Comparison of ENCODE assay signal across 27 cellular contexts in the genomic region with DNA sequence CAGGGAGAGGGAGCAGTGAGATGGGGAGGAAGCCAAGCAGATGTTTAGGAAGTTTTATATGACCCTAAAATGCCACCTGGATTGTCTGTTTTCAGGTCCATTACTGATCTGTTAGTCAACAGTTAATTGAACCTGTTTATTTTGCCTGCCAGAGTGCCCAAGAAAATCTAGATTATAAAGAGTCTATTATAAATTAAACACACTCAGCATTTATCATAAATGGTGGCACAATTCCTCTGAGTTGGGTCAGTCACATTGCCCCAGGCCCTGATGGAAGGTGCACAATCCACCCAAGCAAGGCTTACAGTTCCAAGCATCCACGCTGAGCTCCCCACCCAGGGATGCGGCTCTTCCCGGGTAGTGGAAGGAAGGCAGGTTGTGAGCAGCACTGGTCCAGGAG. TPM values are rescaled to one million over a fixed set of nuclear protein-coding genes. Genes with fewer than 3 reads are reported as not detected.
DNase-seq lines count a peak whose midpoint lies in the region; ATAC-seq, FAIRE-seq and TF ChIP-seq lines count a peak whose summit lies in the region.
"Had no signal": no experiment of that assay in that cellular context is flagged by ENCODE, and none has a peak within 500 bp of the region (broad histone marks: within the 10 kb centered on the region; RNA-seq: fewer than 3 reads in every experiment).

No MANE protein-coding gene starts in this region.

- FAIRE-seq in K562 (lab: Jason Lieb, UNC), result no peak
- FAIRE-seq: A204.1, GM12891, GM18507, GM19239, H1 had no signal

- CTCF ChIA-PET in K562 (lab: Yijun Ruan, JAX; ENCODE audit: low intra/inter-chr PET ratio), result no interaction called here

- H3K27me3 Mint-ChIP-seq in neural progenitor cell (ENCODE audit: insufficient read depth, low read depth), result peaks cover 14% of the 10 kb centered on the region

- no peak for TF ChIP-seq EP300 in K562 (IDR thresholded peaks at IDR 0.05; ENCODE audit: low read length)

- H3F3A ChIP-seq in neural progenitor cell (ENCODE audit: low read depth), result no peaks in the 10 kb centered on the region

- no peak for ATAC-seq in Right ventricle myocardium inferior
- ATAC-seq in heart left ventricle, result no peak
- ATAC-seq in K562, result no peak

- peaks cover 31% of the 10 kb centered on the region for H3K4me1 Mint-ChIP-seq in neural progenitor cell
- H3K4me1 Mint-ChIP-seq: CD4-positive, alpha-beta memory T cell had no signal

- intact Hi-C loops in Right ventricle myocardium inferior (cut with DNase I), result no loop called here
- intact Hi-C loops in heart left ventricle (cut with DNase I), result no loop called here
- intact Hi-C loops in K562 (cut with micrococcal nuclease), result loop anchor here (5.0 kb wide), 1 partner anchor 52 kb away; a partner anchor contains a TSS

- TF ChIP-seq POLR2A in heart left ventricle (IDR thresholded peaks at IDR 0.05), result no peak
- TF ChIP-seq POLR2A in K562 (conservative IDR thresholded peaks at IDR 0.05), result no peak

- H3K4me2 ChIP-seq in K562 (ENCODE audit: insufficient read depth, low read length) (no peak overlapping the region), neural progenitor cell (no peak overlapping the region)
- H3K4me2 ChIP-seq: BLaER1 treated with 17β-estradiol and CSF1 and Interleukin-3, amounts not matched to agents 10 nM and 100 nM had no signal

- H3K9me3 ChIP-seq in heart left ventricle (no peaks in the 10 kb centered on the region), K562 (replicated peaks; ENCODE audit: control insufficient read depth, insufficient read depth, low read depth, low read length) (no peaks in the 10 kb centered on the region), neural progenitor cell (ENCODE audit: low read depth) (no peaks in the 10 kb centered on the region)
- H3K9me3 ChIP-seq: BE2C; BLaER1 treated with 17β-estradiol and CSF1 and Interleukin-3, amounts not matched to agents 10 nM and 100 nM had no signal

- DNase-seq in Right ventricle myocardium inferior (ENCODE audit: missing footprints), result peak; percentile 33
- DNase-seq in heart left ventricle, result no peak
- DNase-seq in K562 (ENCODE audit: extremely low read depth in 1 of 4, low spot score in 3 of 4), result no peak
- DNase-seq in islet precursor cell, result peak; percentile 16
- no peak for DNase-seq in NCI-H69 (lab: John Stamatoyannopoulos, UW)
- DNase-seq in GM19238 (ENCODE audit: insufficient read length, low spot score), result no peak
- no peak for DNase-seq in neural progenitor cell (ENCODE audit: low spot score)
- DNase-seq: ACHN; AML-193; BE2C; Calu3; CD4-positive, alpha-beta memory T cell; COR-L47; DMS53; DMS79 treated with DMSO at 0.1 percent for 48 hours; GF-D8; GM23248; H7; HCEC 1CT had no signal

- no peak overlapping the region for H3K27ac Mint-ChIP-seq in neural progenitor cell
- H3K27ac Mint-ChIP-seq: CD4-positive, alpha-beta memory T cell had no signal

- H3K4me1 ChIP-seq in heart left ventricle (no peaks in the 10 kb centered on the region), K562 (replicated peaks in 1 of 2; ENCODE audit: control insufficient read depth in 2 of 2, insufficient read depth in 2 of 2, low read length in 2 of 2) (peaks cover 0 to 5% of the 10 kb centered on the region in 2 experiments; a peak in 2 of 5 replicates), neural progenitor cell (no peaks in the 10 kb centered on the region)
- H3K4me1 ChIP-seq: BE2C had no signal

- no peak overlapping the region for H2AFZ ChIP-seq in K562 (ENCODE audit: low read depth, low read length)
- no peak overlapping the region for H2AFZ ChIP-seq in neural progenitor cell (replicated peaks)
- H2AFZ ChIP-seq: GM23248 had no signal

- no peaks in the 10 kb centered on the region; the same call in 1 of the 2 replicates for H4K20me1 ChIP-seq in K562 (replicated peaks; ENCODE audit: control insufficient read depth, insufficient read depth, low read length)
- H4K20me1 ChIP-seq in neural progenitor cell (ENCODE audit: low read depth), result no peaks in the 10 kb centered on the region
- H4K20me1 ChIP-seq: BLaER1 treated with 17β-estradiol and CSF1 and Interleukin-3, amounts not matched to agents 10 nM and 100 nM had no signal

- TF ChIP-seq CTCF in heart left ventricle (IDR thresholded peaks at IDR 0.05) (no peak), K562 (IDR thresholded peaks at IDR 0.05 in 2 of 3, conservative IDR thresholded peaks at IDR 0.05 in 1 of 3; ENCODE audit: insufficient read depth in 2 of 3, low read depth in 1 of 3, low read length in 3 of 3) (no peak), neural progenitor cell (IDR thresholded peaks at IDR 0.05) (no peak)

- POLR2A ChIA-PET in K562 (lab: Yijun Ruan, JAX), result interaction anchor here (0.6 kb wide), 2 partner anchors 63 to 458 kb away, joined by 3 read pairs; no protein-coding TSS in a partner anchor

- 86 to 95% (median 89%) methylated on average over 1 to 3 of the region's 3 CpGs for WGBS in heart left ventricle, 4 donors
- 0% methylated on average over 3 of the region's 3 CpGs for WGBS in K562 (ENCODE audit: insufficient coverage, low coverage, missing lambda C conversion rate)

- no peaks in the 10 kb centered on the region for H3K36me3 Mint-ChIP-seq in neural progenitor cell
- H3K36me3 Mint-ChIP-seq: CD4-positive, alpha-beta memory T cell had no signal

- no peak overlapping the region for H3K4me3 Mint-ChIP-seq in neural progenitor cell
- H3K4me3 Mint-ChIP-seq: CD4-positive, alpha-beta memory T cell had no signal

- H3K9ac ChIP-seq in K562 (ENCODE audit: insufficient read depth in 1 of 2, low read depth in 2 of 2, low read length in 2 of 2) (no peak overlapping the region), neural progenitor cell (no peak overlapping the region)
- H3K9ac ChIP-seq: BLaER1 treated with 17β-estradiol and CSF1 and Interleukin-3, amounts not matched to agents 10 nM and 100 nM; GM23248 had no signal

- H3K27ac ChIP-seq in heart left ventricle, result no peak overlapping the region
- no peak overlapping the region for H3K27ac ChIP-seq in K562 (ENCODE audit: extremely low read depth, low read depth, low read length)
- no peak overlapping the region for H3K27ac ChIP-seq in neural progenitor cell
- H3K27ac ChIP-seq: 22Rv1; BLaER1 treated with 17β-estradiol and CSF1 and Interleukin-3, amounts not matched to agents 10 nM and 100 nM; GM23248 had no signal

- H3K79me2 ChIP-seq in K562 (ENCODE audit: control insufficient read depth, insufficient read depth, low read length) (no peaks in the 10 kb centered on the region), neural progenitor cell (ENCODE audit: low read depth) (no peaks in the 10 kb centered on the region)

- no peak for TF ChIP-seq RAD21 in K562 (CRISPR knock-in tag; conservative IDR thresholded peaks at IDR 0.05 in 1 of 2, IDR thresholded peaks at IDR 0.05 in 1 of 2)

- H3K9me1 ChIP-seq in K562 (ENCODE audit: control insufficient read depth, insufficient read depth, low read length), result no peaks in the 10 kb centered on the region

- in situ Hi-C loops in K562 (cut with MboI), result no loop called here

- H3K36me3 ChIP-seq in heart left ventricle (no peaks in the 10 kb centered on the region), K562 (ENCODE audit: control insufficient read depth, insufficient read depth, low read length) (no peaks in the 10 kb centered on the region), neural progenitor cell (no peaks in the 10 kb centered on the region)
- H3K36me3 ChIP-seq: BE2C; BLaER1 treated with 17β-estradiol and CSF1 and Interleukin-3, amounts not matched to agents 10 nM and 100 nM had no signal

- BruUV-seq in K562 (replicated peaks; lab: Mats Ljungman, UMichigan), result no TSS peak

- H3K9me3 Mint-ChIP-seq in neural progenitor cell, result no peaks in the 10 kb centered on the region
- H3K9me3 Mint-ChIP-seq: CD4-positive, alpha-beta memory T cell had no signal

- peaks cover 0 to 9% (median 0%) of the 10 kb centered on the region in 9 donors for H3K27me3 ChIP-seq in heart left ventricle
- peaks cover 49 to 70% of the 10 kb centered on the region in 2 experiments for H3K27me3 ChIP-seq in K562 (ENCODE audit: control insufficient read depth in 2 of 2, insufficient read depth in 2 of 2, low read length in 2 of 2)
- no peaks in the 10 kb centered on the region for H3K27me3 ChIP-seq in neural progenitor cell
- H3K27me3 ChIP-seq: BLaER1 treated with 17β-estradiol and CSF1 and Interleukin-3, amounts not matched to agents 10 nM and 100 nM had no signal

- H3K4me3 ChIP-seq in heart left ventricle, result no peak overlapping the region
- no peak overlapping the region for H3K4me3 ChIP-seq in K562
- no peak overlapping the region for H3K4me3 ChIP-seq in neural progenitor cell
- H3K4me3 ChIP-seq: BLaER1 treated with 17β-estradiol and CSF1 and Interleukin-3, amounts not matched to agents 10 nM and 100 nM; GM23248 had no signal

RNA-seq across cellular contexts. Expression of a gene that starts 21.4 kb away (rescaled TPM):
- total RNA-seq in Right ventricle myocardium inferior (1.4 TPM), heart left ventricle (1 to 10 TPM in 6 of 9 donors, under 1 TPM in 3; 0.72 to 1.8 (median 1.3) TPM), K562 (2014; rRNA removed) (0.57 TPM in 1 of 2 replicates, not detected in the other), K562 (2014; rRNA removed; fragmentation: Illumina TruSeq; extraction: Trizol) (not detected in 2 replicates), K562 (2015; rRNA removed; fragmentation: Illumina TruSeq; extraction: Trizol) (0.23 TPM in 1 of 2 replicates, not detected in the other), K562 (2021) (0.38 TPM in 1 of 2 replicates, not detected in the other), neural progenitor cell (ENCODE audit: low replicate concordance) (3.9 and 7.1 TPM in 2 replicates)
- polyA plus RNA-seq in heart left ventricle (1 to 10 TPM in 1 of 2 donors, not detected in 1; 3.6 TPM), K562 (2011; rRNA removed) (0.25 TPM in 1 of 2 replicates, not detected in the other), K562 (2014; fragmentation: Illumina TruSeq; extraction: Trizol) (not detected in 2 replicates), K562 (2014; fragmentation: Nextera tagmentation; extraction: Ambion mirVana) (not detected), K562 (2014; rRNA removed) (0.33 TPM in 1 of 2 replicates, not detected in the other)
- total RNA-seq in K562 (2011; cell fraction: chromatin; rRNA removed; ENCODE audit: low replicate concordance), result not detected in 2 replicates
- total RNA-seq in K562 (2011; cell fraction: nucleolus; rRNA removed), result not detected in 2 replicates
- not detected in 2 replicates for total RNA-seq in K562 (2011; cell fraction: nucleoplasm; rRNA removed)
- polyA plus RNA-seq in K562 (2011; cell fraction: cytosol; rRNA removed), result not detected in 2 replicates
- polyA plus RNA-seq in K562 (2011; cell fraction: nucleus; rRNA removed), result not detected in 2 replicates
- polyA plus RNA-seq in K562 (2012), result 0.12 and 0.14 TPM in 2 replicates
- polyA minus RNA-seq in K562 (2011; rRNA and poly(A)+ RNA removed), result 0.53 TPM in 1 of 2 replicates, not detected in the other
- not detected in 2 replicates for polyA minus RNA-seq in K562 (2011; cell fraction: cytosol; rRNA and poly(A)+ RNA removed)
- not detected in 2 replicates for polyA minus RNA-seq in K562 (2011; cell fraction: nucleus; rRNA and poly(A)+ RNA removed)

RNA-seq across cellular contexts. Expression of a gene that starts 52.5 kb away (rescaled TPM):
- total RNA-seq in Right ventricle myocardium inferior (129 TPM), heart left ventricle (100 to 1,000 TPM in 2 of 9 donors, 10 to 100 TPM in 7; 62.3 to 143 (median 83.0) TPM), K562 (2014; rRNA removed) (10.1 and 11.6 TPM in 2 replicates), K562 (2014; rRNA removed; fragmentation: Illumina TruSeq; extraction: Trizol) (13.0 and 15.7 TPM in 2 replicates), K562 (2015; rRNA removed; fragmentation: Illumina TruSeq; extraction: Trizol) (3.8 and 4.5 TPM in 2 replicates), K562 (2021) (14.1 and 15.6 TPM in 2 replicates), neural progenitor cell (ENCODE audit: low replicate concordance) (0.06 and 0.26 TPM in 2 replicates)
- polyA plus RNA-seq in heart left ventricle (10 to 100 TPM; 41.1 to 64.6 TPM), K562 (2011; rRNA removed) (16.6 and 21.9 TPM in 2 replicates), K562 (2014; fragmentation: Illumina TruSeq; extraction: Trizol) (11.9 and 12.2 TPM in 2 replicates), K562 (2014; fragmentation: Nextera tagmentation; extraction: Ambion mirVana) (10 to 100 TPM in 1 of 2 experiments, 1 to 10 TPM in 1; 8.1 to 14.5 TPM), K562 (2014; rRNA removed) (9.7 and 11.7 TPM in 2 replicates)
- total RNA-seq in K562 (2011; cell fraction: chromatin; rRNA removed; ENCODE audit: low replicate concordance), result 4.2 and 9.2 TPM in 2 replicates
- total RNA-seq in K562 (2011; cell fraction: nucleolus; rRNA removed), result 3.2 and 3.8 TPM in 2 replicates
- total RNA-seq in K562 (2011; cell fraction: nucleoplasm; rRNA removed), result 9.5 and 13.9 TPM in 2 replicates
- 6.1 and 15.7 TPM in 2 replicates for polyA plus RNA-seq in K562 (2011; cell fraction: cytosol; rRNA removed)
- 3.4 and 8.0 TPM in 2 replicates for polyA plus RNA-seq in K562 (2011; cell fraction: nucleus; rRNA removed)
- 7.3 and 8.7 TPM in 2 replicates for polyA plus RNA-seq in K562 (2012)
- polyA minus RNA-seq in K562 (2011; rRNA and poly(A)+ RNA removed), result 13.8 and 22.7 TPM in 2 replicates
- polyA minus RNA-seq in K562 (2011; cell fraction: cytosol; rRNA and poly(A)+ RNA removed), result 5.2 and 5.3 TPM in 2 replicates
- polyA minus RNA-seq in K562 (2011; cell fraction: nucleus; rRNA and poly(A)+ RNA removed), result 2.8 and 5.3 TPM in 2 replicates
- total RNA-seq: CD4-positive, alpha-beta memory T cell; G401 had no signal
- polyA plus RNA-seq: CD4-positive, alpha-beta memory T cell had no signal

Comparison
In these comparisons a context has a peak if more than half of its experiments do, and no peak if none do; other contexts are left out.
1. DNase-seq: peak in Right ventricle myocardium inferior (single experiment) and islet precursor cell (single experiment); none in heart left ventricle (0 of 5), K562 (0 of 4), NCI-H69 (single experiment), GM19238 (single experiment) and neural progenitor cell (single experiment).